1 cellular context compared by ENCODE assay signal in the genomic region with DNA sequence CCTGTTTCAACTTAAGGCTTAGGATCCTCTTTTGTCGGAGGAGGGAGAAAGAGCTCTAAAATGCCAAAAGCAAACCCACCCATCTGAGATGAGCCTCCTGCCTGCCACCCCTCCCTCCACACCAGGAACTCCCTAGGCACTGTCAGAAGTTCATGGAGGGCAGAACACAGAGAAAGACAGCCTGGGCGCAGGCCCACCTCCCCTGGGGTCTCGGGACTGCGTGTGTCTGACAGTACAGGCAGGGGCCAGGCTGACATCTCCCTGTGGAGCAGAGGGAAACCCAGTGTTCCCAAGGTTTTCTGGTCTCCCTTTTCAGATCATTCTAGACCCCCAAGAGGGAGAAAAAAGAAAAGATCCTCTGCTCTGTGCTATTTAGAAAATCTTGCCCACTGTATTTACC.
TF ChIP-seq lines count a peak whose summit lies in the region.

No MANE protein-coding gene starts in this region.

TF ChIP-seq in GM12878, 131 proteins besides CTCF, POLR2A, EP300 and RAD21:
- TF ChIP-seq, protein P1, sequence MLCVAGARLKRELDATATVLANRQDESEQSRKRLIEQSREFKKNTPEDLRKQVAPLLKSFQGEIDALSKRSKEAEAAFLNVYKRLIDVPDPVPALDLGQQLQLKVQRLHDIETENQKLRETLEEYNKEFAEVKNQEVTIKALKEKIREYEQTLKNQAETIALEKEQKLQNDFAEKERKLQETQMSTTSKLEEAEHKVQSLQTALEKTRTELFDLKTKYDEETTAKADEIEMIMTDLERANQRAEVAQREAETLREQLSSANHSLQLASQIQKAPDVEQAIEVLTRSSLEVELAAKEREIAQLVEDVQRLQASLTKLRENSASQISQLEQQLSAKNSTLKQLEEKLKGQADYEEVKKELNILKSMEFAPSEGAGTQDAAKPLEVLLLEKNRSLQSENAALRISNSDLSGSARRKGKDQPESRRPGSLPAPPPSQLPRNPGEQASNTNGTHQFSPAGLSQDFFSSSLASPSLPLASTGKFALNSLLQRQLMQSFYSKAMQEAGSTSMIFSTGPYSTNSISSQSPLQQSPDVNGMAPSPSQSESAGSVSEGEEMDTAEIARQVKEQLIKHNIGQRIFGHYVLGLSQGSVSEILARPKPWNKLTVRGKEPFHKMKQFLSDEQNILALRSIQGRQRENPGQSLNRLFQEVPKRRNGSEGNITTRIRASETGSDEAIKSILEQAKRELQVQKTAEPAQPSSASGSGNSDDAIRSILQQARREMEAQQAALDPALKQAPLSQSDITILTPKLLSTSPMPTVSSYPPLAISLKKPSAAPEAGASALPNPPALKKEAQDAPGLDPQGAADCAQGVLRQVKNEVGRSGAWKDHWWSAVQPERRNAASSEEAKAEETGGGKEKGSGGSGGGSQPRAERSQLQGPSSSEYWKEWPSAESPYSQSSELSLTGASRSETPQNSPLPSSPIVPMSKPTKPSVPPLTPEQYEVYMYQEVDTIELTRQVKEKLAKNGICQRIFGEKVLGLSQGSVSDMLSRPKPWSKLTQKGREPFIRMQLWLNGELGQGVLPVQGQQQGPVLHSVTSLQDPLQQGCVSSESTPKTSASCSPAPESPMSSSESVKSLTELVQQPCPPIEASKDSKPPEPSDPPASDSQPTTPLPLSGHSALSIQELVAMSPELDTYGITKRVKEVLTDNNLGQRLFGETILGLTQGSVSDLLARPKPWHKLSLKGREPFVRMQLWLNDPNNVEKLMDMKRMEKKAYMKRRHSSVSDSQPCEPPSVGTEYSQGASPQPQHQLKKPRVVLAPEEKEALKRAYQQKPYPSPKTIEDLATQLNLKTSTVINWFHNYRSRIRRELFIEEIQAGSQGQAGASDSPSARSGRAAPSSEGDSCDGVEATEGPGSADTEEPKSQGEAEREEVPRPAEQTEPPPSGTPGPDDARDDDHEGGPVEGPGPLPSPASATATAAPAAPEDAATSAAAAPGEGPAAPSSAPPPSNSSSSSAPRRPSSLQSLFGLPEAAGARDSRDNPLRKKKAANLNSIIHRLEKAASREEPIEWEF (IDR thresholded peaks at IDR 0.05; ENCODE audit: insufficient replicate concordance, low read depth, low read length) = no peak
- TF ChIP-seq EZH2 (IDR thresholded peaks at IDR 0.05; ENCODE audit: borderline replicate concordance, control insufficient read depth, low read depth, low read length) (no peak), TCF3 (IDR thresholded peaks at IDR 0.05; ENCODE audit: borderline replicate concordance, insufficient read depth, low read depth, low read length) (no peak), POU2F2 (IDR thresholded peaks at IDR 0.05; ENCODE audit: borderline replicate concordance, low read depth, low read length) (no peak), CEBPB (IDR thresholded peaks at IDR 0.05; ENCODE audit: borderline replicate concordance in 1 of 2, low read depth in 2 of 2, low read length in 2 of 2) (no peak), CHD2 (IDR thresholded peaks at IDR 0.05; ENCODE audit: borderline replicate concordance, low read depth, low read length) (no peak), ZZZ3 (IDR thresholded peaks at IDR 0.05; ENCODE audit: control insufficient read depth, insufficient read length, low read depth) (no peak)
